Comparison of ENCODE assay signal across 21 cellular contexts in the genomic region with DNA sequence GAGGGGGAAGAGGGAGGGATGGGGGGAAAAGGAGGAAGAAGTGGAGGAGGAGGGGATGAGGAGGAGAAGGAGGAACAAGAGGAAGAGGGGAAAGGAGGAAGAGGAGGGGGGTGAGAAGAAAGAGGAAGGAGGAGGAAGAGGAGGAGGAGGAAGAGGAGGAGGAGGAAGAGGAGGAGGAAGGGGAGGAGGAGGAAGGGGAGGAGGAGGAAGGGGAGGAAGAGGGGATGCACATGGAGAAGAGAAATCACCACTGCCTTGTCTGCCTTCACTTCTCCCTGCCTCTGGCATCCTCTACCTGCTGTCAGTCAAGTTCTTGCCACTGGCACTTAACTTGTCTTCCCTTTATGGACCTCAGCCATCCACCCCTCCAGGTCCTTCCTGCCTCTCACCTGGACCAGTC.
"Had no signal": no experiment of that assay in that cellular context is flagged by ENCODE, and none has a peak within 500 bp of the region (broad histone marks: within the 10 kb centered on the region; RNA-seq: fewer than 3 reads in every experiment).

No MANE protein-coding gene starts in this region.

- ATAC-seq: gastrocnemius medialis; natural killer cell; pancreas; stimulated activated effector memory CD8-positive, alpha-beta T cell treated with anti-CD3 and anti-CD28 coated beads, Interleukin-12 subunit alpha, Interleukin-12 subunit beta, amount 100 ng/mL, for 72 hours; stimulated activated naive CD8-positive, alpha-beta T cell treated with anti-CD3 and anti-CD28 coated beads, Interleukin-15, amount 100 ng/mL, for 72 hours had no signal

- H3K36me3 Mint-ChIP-seq: immature natural killer cell; mesothelial cell of epicardium; natural killer cell; stimulated activated effector memory CD8-positive, alpha-beta T cell treated with anti-CD3 and anti-CD28 coated beads, Interleukin-12 subunit alpha, Interleukin-12 subunit beta, amount 100 ng/mL, for 72 hours had no signal

- H3K27me3 Mint-ChIP-seq: memory B cell; stimulated activated naive CD8-positive, alpha-beta T cell treated with anti-CD3 and anti-CD28 coated beads, Interleukin-15, amount 100 ng/mL, for 72 hours had no signal

- H3K9me3 Mint-ChIP-seq: immature natural killer cell; memory B cell; mesothelial cell of epicardium; natural killer cell; neural crest cell; stimulated activated effector memory CD8-positive, alpha-beta T cell treated with anti-CD3 and anti-CD28 coated beads, Interleukin-12 subunit alpha, Interleukin-12 subunit beta, amount 100 ng/mL, for 72 hours; stimulated activated naive CD8-positive, alpha-beta T cell treated with anti-CD3 and anti-CD28 coated beads, Interleukin-15, amount 100 ng/mL, for 72 hours had no signal

- H3K4me1 ChIP-seq: gastrocnemius medialis, pancreas, uterus had no signal

- H3K36me3 ChIP-seq: gastrocnemius medialis, heart right ventricle, left lung, lower lobe of right lung, pancreas, thoracic aorta, uterus had no signal

- H3K27me3 ChIP-seq: gastrocnemius medialis, left lung, pancreas, uterus had no signal

- H3K4me1 Mint-ChIP-seq: immature natural killer cell; mesothelial cell of epicardium; natural killer cell; neural crest cell; stimulated activated naive CD8-positive, alpha-beta T cell treated with anti-CD3 and anti-CD28 coated beads, Interleukin-15, amount 100 ng/mL, for 72 hours had no signal

- H3K27ac Mint-ChIP-seq: immature natural killer cell; memory B cell; mesothelial cell of epicardium; natural killer cell; progenitor cell of endocrine pancreas; stimulated activated effector memory CD8-positive, alpha-beta T cell treated with anti-CD3 and anti-CD28 coated beads, Interleukin-12 subunit alpha, Interleukin-12 subunit beta, amount 100 ng/mL, for 72 hours; stimulated activated naive CD8-positive, alpha-beta T cell treated with anti-CD3 and anti-CD28 coated beads, Interleukin-15, amount 100 ng/mL, for 72 hours had no signal

- H3K4me2 ChIP-seq: smooth muscle cell had no signal

- H3K4me3 ChIP-seq: gastrocnemius medialis, heart right ventricle, left lung, lower lobe of right lung, pancreas, smooth muscle cell, thoracic aorta, uterus had no signal

- H3K9me3 ChIP-seq: gastrocnemius medialis, heart right ventricle, left lung, lower lobe of right lung, pancreas, thoracic aorta, uterus had no signal

- H3K27ac ChIP-seq: gastrocnemius medialis, left lung, lower lobe of right lung, pancreas, thoracic aorta, uterus had no signal

- H3K4me3 Mint-ChIP-seq: immature natural killer cell; memory B cell; mesothelial cell of epicardium; natural killer cell; neural crest cell; stimulated activated effector memory CD8-positive, alpha-beta T cell treated with anti-CD3 and anti-CD28 coated beads, Interleukin-12 subunit alpha, Interleukin-12 subunit beta, amount 100 ng/mL, for 72 hours; stimulated activated naive CD8-positive, alpha-beta T cell treated with anti-CD3 and anti-CD28 coated beads, Interleukin-15, amount 100 ng/mL, for 72 hours had no signal

- DNase-seq: cerebellar nuclear complex; dermis blood vessel endothelial cell; gastrocnemius medialis; immature natural killer cell; left lung; lower lobe of right lung; natural killer cell; occipital lobe; pancreas; stimulated activated CD4-positive, alpha-beta T cell treated with anti-CD3 and anti-CD28 coated beads, Interleukin-4, amount 100 ng/mL, for 1 hour; stimulated activated CD8-positive, alpha-beta memory T cell treated with anti-CD3 and anti-CD28 coated beads, Interleukin-4, amount 100 ng/mL, for 48 hours; stimulated activated naive CD8-positive, alpha-beta T cell treated with anti-CD3 and anti-CD28 coated beads, Interleukin-15, amount 100 ng/mL, for 72 hours; uterus had no signal
